Comparison of ENCODE assay signal across 1 cellular context in the genomic region with DNA sequence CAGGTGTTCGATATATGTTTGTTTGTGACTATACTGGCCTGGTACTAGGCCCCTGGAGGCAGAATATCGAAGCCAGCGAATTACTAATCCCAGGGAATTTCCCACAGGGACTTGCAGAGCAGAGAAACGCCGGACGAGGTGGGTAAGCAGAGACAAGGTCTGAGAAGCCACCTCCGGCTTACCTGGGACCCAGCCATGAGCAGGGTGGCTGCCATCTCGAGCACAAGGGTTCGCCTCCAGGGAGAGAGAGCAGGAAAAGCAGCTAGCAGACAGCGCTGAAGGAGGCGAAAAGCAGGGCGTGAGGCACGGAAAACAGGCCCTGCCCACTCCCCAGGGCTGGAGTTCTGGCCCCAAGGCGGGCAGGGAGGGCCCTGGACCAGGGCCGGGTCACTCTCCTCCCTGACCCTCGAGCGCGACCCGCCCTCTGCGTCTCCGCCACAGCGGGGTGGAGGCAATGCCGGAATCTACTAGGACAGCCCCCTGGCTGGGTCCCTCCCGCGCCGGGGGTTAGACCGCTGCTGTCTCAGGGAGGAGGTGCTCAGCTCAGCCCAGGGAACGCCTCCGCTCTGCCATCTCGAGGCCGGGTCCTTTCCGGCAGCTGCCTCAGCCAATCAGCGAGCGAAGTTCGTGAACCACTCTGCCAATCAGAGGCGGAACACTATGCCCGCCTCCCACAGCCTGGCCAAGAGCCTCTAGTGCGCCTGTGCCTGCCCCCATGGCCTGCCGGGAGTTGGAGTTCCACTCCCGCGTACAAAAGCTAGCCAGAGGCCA.
TF ChIP-seq lines count a peak whose summit lies in the region.

No MANE protein-coding gene starts in this region.

TF ChIP-seq in H1, 55 proteins besides CTCF, POLR2A, EP300 and RAD21:
- no peak for TF ChIP-seq KDM5A (IDR thresholded peaks at IDR 0.05; ENCODE audit: low read length)
- no peak for TF ChIP-seq GABPA (IDR thresholded peaks at IDR 0.05; ENCODE audit: borderline replicate concordance, insufficient read depth, low read length)
- TF ChIP-seq KDM1A (IDR thresholded peaks at IDR 0.05; ENCODE audit: borderline replicate concordance, low read length): no peak
- TF ChIP-seq NANOG (IDR thresholded peaks at IDR 0.05; ENCODE audit: insufficient read depth, low read depth, low read length, poor library complexity, severe bottlenecking): no peak
- no peak for TF ChIP-seq TCF12 (IDR thresholded peaks at IDR 0.05; ENCODE audit: low read depth, low read length)
- peak; percentile 52; the same call in 1 of the 2 replicates for TF ChIP-seq NRF1 (IDR thresholded peaks at IDR 0.05; ENCODE audit: low read depth, low read length)
- TF ChIP-seq, protein P1, sequence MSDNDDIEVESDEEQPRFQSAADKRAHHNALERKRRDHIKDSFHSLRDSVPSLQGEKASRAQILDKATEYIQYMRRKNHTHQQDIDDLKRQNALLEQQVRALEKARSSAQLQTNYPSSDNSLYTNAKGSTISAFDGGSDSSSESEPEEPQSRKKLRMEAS (IDR thresholded peaks at IDR 0.05): no peak
- TF ChIP-seq CBX8 (IDR thresholded peaks at IDR 0.05; ENCODE audit: borderline replicate concordance, low read depth, low read length): no peak
- TF ChIP-seq CTBP2 (IDR thresholded peaks at IDR 0.05; ENCODE audit: borderline replicate concordance, insufficient read depth, insufficient read length, low read length): no peak
- TF ChIP-seq, protein P2, sequence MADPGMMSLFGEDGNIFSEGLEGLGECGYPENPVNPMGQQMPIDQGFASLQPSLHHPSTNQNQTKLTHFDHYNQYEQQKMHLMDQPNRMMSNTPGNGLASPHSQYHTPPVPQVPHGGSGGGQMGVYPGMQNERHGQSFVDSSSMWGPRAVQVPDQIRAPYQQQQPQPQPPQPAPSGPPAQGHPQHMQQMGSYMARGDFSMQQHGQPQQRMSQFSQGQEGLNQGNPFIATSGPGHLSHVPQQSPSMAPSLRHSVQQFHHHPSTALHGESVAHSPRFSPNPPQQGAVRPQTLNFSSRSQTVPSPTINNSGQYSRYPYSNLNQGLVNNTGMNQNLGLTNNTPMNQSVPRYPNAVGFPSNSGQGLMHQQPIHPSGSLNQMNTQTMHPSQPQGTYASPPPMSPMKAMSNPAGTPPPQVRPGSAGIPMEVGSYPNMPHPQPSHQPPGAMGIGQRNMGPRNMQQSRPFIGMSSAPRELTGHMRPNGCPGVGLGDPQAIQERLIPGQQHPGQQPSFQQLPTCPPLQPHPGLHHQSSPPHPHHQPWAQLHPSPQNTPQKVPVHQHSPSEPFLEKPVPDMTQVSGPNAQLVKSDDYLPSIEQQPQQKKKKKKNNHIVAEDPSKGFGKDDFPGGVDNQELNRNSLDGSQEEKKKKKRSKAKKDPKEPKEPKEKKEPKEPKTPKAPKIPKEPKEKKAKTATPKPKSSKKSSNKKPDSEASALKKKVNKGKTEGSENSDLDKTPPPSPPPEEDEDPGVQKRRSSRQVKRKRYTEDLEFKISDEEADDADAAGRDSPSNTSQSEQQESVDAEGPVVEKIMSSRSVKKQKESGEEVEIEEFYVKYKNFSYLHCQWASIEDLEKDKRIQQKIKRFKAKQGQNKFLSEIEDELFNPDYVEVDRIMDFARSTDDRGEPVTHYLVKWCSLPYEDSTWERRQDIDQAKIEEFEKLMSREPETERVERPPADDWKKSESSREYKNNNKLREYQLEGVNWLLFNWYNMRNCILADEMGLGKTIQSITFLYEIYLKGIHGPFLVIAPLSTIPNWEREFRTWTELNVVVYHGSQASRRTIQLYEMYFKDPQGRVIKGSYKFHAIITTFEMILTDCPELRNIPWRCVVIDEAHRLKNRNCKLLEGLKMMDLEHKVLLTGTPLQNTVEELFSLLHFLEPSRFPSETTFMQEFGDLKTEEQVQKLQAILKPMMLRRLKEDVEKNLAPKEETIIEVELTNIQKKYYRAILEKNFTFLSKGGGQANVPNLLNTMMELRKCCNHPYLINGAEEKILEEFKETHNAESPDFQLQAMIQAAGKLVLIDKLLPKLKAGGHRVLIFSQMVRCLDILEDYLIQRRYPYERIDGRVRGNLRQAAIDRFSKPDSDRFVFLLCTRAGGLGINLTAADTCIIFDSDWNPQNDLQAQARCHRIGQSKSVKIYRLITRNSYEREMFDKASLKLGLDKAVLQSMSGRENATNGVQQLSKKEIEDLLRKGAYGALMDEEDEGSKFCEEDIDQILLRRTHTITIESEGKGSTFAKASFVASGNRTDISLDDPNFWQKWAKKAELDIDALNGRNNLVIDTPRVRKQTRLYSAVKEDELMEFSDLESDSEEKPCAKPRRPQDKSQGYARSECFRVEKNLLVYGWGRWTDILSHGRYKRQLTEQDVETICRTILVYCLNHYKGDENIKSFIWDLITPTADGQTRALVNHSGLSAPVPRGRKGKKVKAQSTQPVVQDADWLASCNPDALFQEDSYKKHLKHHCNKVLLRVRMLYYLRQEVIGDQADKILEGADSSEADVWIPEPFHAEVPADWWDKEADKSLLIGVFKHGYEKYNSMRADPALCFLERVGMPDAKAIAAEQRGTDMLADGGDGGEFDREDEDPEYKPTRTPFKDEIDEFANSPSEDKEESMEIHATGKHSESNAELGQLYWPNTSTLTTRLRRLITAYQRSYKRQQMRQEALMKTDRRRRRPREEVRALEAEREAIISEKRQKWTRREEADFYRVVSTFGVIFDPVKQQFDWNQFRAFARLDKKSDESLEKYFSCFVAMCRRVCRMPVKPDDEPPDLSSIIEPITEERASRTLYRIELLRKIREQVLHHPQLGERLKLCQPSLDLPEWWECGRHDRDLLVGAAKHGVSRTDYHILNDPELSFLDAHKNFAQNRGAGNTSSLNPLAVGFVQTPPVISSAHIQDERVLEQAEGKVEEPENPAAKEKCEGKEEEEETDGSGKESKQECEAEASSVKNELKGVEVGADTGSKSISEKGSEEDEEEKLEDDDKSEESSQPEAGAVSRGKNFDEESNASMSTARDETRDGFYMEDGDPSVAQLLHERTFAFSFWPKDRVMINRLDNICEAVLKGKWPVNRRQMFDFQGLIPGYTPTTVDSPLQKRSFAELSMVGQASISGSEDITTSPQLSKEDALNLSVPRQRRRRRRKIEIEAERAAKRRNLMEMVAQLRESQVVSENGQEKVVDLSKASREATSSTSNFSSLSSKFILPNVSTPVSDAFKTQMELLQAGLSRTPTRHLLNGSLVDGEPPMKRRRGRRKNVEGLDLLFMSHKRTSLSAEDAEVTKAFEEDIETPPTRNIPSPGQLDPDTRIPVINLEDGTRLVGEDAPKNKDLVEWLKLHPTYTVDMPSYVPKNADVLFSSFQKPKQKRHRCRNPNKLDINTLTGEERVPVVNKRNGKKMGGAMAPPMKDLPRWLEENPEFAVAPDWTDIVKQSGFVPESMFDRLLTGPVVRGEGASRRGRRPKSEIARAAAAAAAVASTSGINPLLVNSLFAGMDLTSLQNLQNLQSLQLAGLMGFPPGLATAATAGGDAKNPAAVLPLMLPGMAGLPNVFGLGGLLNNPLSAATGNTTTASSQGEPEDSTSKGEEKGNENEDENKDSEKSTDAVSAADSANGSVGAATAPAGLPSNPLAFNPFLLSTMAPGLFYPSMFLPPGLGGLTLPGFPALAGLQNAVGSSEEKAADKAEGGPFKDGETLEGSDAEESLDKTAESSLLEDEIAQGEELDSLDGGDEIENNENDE (IDR thresholded peaks at IDR 0.05; ENCODE audit: insufficient replicate concordance, low read length): no peak
- TF ChIP-seq JUN (IDR thresholded peaks at IDR 0.05; ENCODE audit: low read depth, low read length): no peak
- TF ChIP-seq SP2 (IDR thresholded peaks at IDR 0.05; ENCODE audit: low read length): peak; percentile 75
- TF ChIP-seq POU5F1 (IDR thresholded peaks at IDR 0.05; ENCODE audit: low read depth, low read length): no peak
- no peak for TF ChIP-seq SUZ12 (IDR thresholded peaks at IDR 0.05; ENCODE audit: low read length)
- TF ChIP-seq YY1 (IDR thresholded peaks at IDR 0.05; ENCODE audit: low read depth, low read length): no peak
- TF ChIP-seq RFX5 (IDR thresholded peaks at IDR 0.05; ENCODE audit: borderline replicate concordance, low read depth, low read length): no peak
- peak; percentile 41 for TF ChIP-seq EZH2 (IDR thresholded peaks at IDR 0.05; ENCODE audit: low read depth, low read length, severe bottlenecking)
- TF ChIP-seq MAFK (IDR thresholded peaks at IDR 0.05; ENCODE audit: low read depth, low read length): no peak
- TF ChIP-seq TEAD4 (IDR thresholded peaks at IDR 0.05; ENCODE audit: low read depth, low read length): no peak
- no peak for TF ChIP-seq GTF2F1 (IDR thresholded peaks at IDR 0.05; ENCODE audit: borderline replicate concordance, low read depth, low read length)
- TF ChIP-seq, protein P3, sequence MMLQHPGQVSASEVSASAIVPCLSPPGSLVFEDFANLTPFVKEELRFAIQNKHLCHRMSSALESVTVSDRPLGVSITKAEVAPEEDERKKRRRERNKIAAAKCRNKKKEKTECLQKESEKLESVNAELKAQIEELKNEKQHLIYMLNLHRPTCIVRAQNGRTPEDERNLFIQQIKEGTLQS (IDR thresholded peaks at IDR 0.05; ENCODE audit: insufficient read depth, low read depth, low read length): no peak
- TF ChIP-seq SIX5 (IDR thresholded peaks at IDR 0.05; ENCODE audit: low read depth, low read length): peak; percentile 67
- TF ChIP-seq BCL11A (IDR thresholded peaks at IDR 0.05; ENCODE audit: low read depth in 2 of 2, low read length in 2 of 2): no peak
- TF ChIP-seq SP4 (IDR thresholded peaks at IDR 0.05; ENCODE audit: low read length): no peak
- peak; percentile 34; the same call in 1 of the 2 replicates for TF ChIP-seq TBP (IDR thresholded peaks at IDR 0.05; ENCODE audit: low read depth, low read length)
- TF ChIP-seq SP1 (IDR thresholded peaks at IDR 0.05; ENCODE audit: low read depth, low read length): peak; percentile 97
- TF ChIP-seq FOSL1 (IDR thresholded peaks at IDR 0.05; ENCODE audit: insufficient read depth, low read depth, low read length): no peak
- TF ChIP-seq RBBP5 (IDR thresholded peaks at IDR 0.05; ENCODE audit: borderline replicate concordance, low read depth, low read length): no peak
- TF ChIP-seq CHD2 (IDR thresholded peaks at IDR 0.05; ENCODE audit: low read length): peak; percentile 91
- peak in 1 of 2 experiments; percentile 38; a peak in 1 of 4 replicates for TF ChIP-seq SIN3A (conservative IDR thresholded peaks at IDR 0.05 in 1 of 2, IDR thresholded peaks at IDR 0.05 in 1 of 2; ENCODE audit: low read depth in 1 of 2, low read length in 2 of 2)
- TF ChIP-seq HDAC2 (IDR thresholded peaks at IDR 0.05; ENCODE audit: borderline replicate concordance in 1 of 2, low read depth in 2 of 2, low read length in 2 of 2): 0 out of 4 replicates have a peak, but pooled peaks of 1 of the 2 experiments have one; percentile 15
- TF ChIP-seq JUND (IDR thresholded peaks at IDR 0.05; ENCODE audit: low read length): no peak
- no peak for TF ChIP-seq ZNF274 (IDR thresholded peaks at IDR 0.05; ENCODE audit: borderline replicate concordance, extremely low read depth, low read length)
- no peak for TF ChIP-seq ASH2L (IDR thresholded peaks at IDR 0.05; ENCODE audit: low read length)
- TF ChIP-seq PHF8 (conservative IDR thresholded peaks at IDR 0.05; ENCODE audit: low read depth, low read length): no peak
- TF ChIP-seq SAP30 (IDR thresholded peaks at IDR 0.05; ENCODE audit: insufficient read depth, insufficient replicate concordance, low read length): no peak
- TF ChIP-seq, protein P4, sequence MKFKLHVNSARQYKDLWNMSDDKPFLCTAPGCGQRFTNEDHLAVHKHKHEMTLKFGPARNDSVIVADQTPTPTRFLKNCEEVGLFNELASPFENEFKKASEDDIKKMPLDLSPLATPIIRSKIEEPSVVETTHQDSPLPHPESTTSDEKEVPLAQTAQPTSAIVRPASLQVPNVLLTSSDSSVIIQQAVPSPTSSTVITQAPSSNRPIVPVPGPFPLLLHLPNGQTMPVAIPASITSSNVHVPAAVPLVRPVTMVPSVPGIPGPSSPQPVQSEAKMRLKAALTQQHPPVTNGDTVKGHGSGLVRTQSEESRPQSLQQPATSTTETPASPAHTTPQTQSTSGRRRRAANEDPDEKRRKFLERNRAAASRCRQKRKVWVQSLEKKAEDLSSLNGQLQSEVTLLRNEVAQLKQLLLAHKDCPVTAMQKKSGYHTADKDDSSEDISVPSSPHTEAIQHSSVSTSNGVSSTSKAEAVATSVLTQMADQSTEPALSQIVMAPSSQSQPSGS (IDR thresholded peaks at IDR 0.05; ENCODE audit: low read length): no peak
- TF ChIP-seq, protein P5, sequence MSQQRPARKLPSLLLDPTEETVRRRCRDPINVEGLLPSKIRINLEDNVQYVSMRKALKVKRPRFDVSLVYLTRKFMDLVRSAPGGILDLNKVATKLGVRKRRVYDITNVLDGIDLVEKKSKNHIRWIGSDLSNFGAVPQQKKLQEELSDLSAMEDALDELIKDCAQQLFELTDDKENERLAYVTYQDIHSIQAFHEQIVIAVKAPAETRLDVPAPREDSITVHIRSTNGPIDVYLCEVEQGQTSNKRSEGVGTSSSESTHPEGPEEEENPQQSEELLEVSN (IDR thresholded peaks at IDR 0.05): 0 out of 2 replicates have a peak, but pooled peaks have one; percentile 20
- no peak for TF ChIP-seq RNF2 (IDR thresholded peaks at IDR 0.05; ENCODE audit: borderline replicate concordance, low read depth, low read length, missing control alignments, poor library complexity, severe bottlenecking)
- TF ChIP-seq RXRA (IDR thresholded peaks at IDR 0.05; ENCODE audit: insufficient read depth, low read depth, low read length): no peak
- no peak for TF ChIP-seq TAF7 (optimal IDR thresholded peaks at IDR 0.05; ENCODE audit: borderline replicate concordance, low read depth, low read length)
- no peak for TF ChIP-seq CHD1 (IDR thresholded peaks at IDR 0.05; ENCODE audit: low read depth, low read length)
- no peak for TF ChIP-seq CEBPB (IDR thresholded peaks at IDR 0.05; ENCODE audit: low read depth, low read length)
- TF ChIP-seq SIRT6 (IDR thresholded peaks at IDR 0.05; ENCODE audit: low read length): no peak
- TF ChIP-seq CBX5 (IDR thresholded peaks at IDR 0.05; ENCODE audit: low read depth, low read length): no peak
- no peak for TF ChIP-seq POLR2AphosphoS5 (IDR thresholded peaks at IDR 0.05; ENCODE audit: low read depth, low read length)
- no peak for TF ChIP-seq BACH1 (IDR thresholded peaks at IDR 0.05; ENCODE audit: low read length)
- TF ChIP-seq SRF (IDR thresholded peaks at IDR 0.05; ENCODE audit: low read depth, low read length): no peak
- TF ChIP-seq CREB1 (IDR thresholded peaks at IDR 0.05): no peak
- no peak for TF ChIP-seq KDM4A (IDR thresholded peaks at IDR 0.05; ENCODE audit: low read depth, low read length, severe bottlenecking)
- no peak for TF ChIP-seq EGR1 (IDR thresholded peaks at IDR 0.05; ENCODE audit: borderline replicate concordance, low read depth, low read length)
- no peak for TF ChIP-seq BRCA1 (IDR thresholded peaks at IDR 0.05; ENCODE audit: low read depth, low read length)
- TF ChIP-seq TAF1 (IDR thresholded peaks at IDR 0.05; ENCODE audit: low read depth, low read length): no peak
- no peak for TF ChIP-seq HDAC6 (IDR thresholded peaks at IDR 0.05; ENCODE audit: low read depth, low read length)
- TF ChIP-seq, protein P6, sequence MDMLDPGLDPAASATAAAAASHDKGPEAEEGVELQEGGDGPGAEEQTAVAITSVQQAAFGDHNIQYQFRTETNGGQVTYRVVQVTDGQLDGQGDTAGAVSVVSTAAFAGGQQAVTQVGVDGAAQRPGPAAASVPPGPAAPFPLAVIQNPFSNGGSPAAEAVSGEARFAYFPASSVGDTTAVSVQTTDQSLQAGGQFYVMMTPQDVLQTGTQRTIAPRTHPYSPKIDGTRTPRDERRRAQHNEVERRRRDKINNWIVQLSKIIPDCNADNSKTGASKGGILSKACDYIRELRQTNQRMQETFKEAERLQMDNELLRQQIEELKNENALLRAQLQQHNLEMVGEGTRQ (IDR thresholded peaks at IDR 0.05; ENCODE audit: low read length): no peak
TF ChIP-seq in H1: peak in this region for 10.
